ENCODE assay signal across 21 cellular contexts in the genomic region with DNA sequence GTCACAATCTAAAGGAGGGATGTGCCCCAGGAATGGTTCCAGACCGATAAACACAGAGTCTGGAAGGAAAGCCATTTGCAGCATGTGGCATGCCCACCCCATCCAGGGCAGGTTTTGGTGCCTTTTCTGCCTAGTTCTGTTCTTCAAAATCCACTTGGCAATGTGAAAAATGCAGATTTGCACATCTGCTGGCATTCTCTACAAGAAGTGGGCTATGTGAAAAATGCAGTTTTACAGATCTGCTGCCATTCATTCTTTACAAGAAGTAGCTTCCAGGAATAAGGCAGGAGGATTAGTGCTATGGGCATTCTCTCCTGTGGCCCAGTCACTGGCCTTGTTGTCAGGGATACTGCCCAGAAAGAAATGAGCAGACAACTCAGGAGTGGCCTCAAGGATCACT.
"Had no signal": no experiment of that assay in that cellular context is flagged by ENCODE, and none has a peak within 500 bp of the region (broad histone marks: within the 10 kb centered on the region; RNA-seq: fewer than 3 reads in every experiment).

No MANE protein-coding gene starts in this region.

- H3K9me3 ChIP-seq: colonic mucosa, gastrocnemius medialis, heart right ventricle, left lung, lower lobe of right lung, mucosa of descending colon had no signal

- H3K27ac ChIP-seq: colonic mucosa, epithelial cell of prostate, esophagus squamous epithelium, gastrocnemius medialis, heart right ventricle, left lung, lower lobe of right lung had no signal

- H3K4me1 ChIP-seq: colonic mucosa, gastrocnemius medialis, heart right ventricle, left lung, lower lobe of right lung had no signal

- DNase-seq: colonic mucosa; cortex of kidney; effector CD8-positive, alpha-beta T cell; effector memory CD8-positive, alpha-beta T cell; endodermal cell; esophagus squamous epithelium; foreskin fibroblast; foreskin melanocyte; gastrocnemius medialis; glutamatergic neuron; head of caudate nucleus; heart right ventricle; hippocampal formation; left cardiac atrium; left lung; left ventricle myocardium superior; lower lobe of right lung; mesenchymal stem cell; mucosa of descending colon had no signal

- H3K27me3 ChIP-seq: colonic mucosa, gastrocnemius medialis, left lung had no signal

- H3K36me3 ChIP-seq: colonic mucosa, esophagus squamous epithelium, gastrocnemius medialis, heart right ventricle, left lung, lower lobe of right lung had no signal

- H3K4me3 ChIP-seq: colonic mucosa, esophagus squamous epithelium, gastrocnemius medialis, heart right ventricle, left lung, lower lobe of right lung, mucosa of descending colon had no signal

- ATAC-seq: effector memory CD8-positive, alpha-beta T cell; esophagus mucosa; gastrocnemius medialis; heart right ventricle; left cardiac atrium; left lung; left ventricle myocardium superior; lower lobe of right lung; mucosa of descending colon had no signal
